In the genomic region with DNA sequence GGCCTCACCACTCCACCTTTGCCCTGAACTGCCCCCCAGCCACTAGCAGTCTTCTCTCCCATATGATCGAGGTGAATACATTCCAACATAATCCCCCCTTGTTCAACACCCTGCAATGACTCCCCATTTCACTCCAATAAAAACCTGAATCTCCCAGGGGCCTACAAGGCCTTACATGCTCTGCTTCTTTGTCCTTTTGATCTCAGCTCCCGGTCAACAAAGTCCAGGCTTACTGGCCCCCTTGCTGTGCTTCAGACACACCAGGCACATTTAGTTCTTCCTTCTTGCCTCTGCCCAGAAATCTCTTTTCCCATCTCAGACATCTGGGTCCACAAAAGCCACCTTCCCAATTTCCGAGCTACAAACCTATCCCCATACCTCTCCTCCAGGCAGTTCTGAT, we compare ENCODE assay signal across 17 cellular contexts. TPM values are rescaled to one million over a fixed set of nuclear protein-coding genes. Genes with fewer than 3 reads are reported as not detected.
"Had no signal": no experiment of that assay in that cellular context is flagged by ENCODE, and none has a peak within 500 bp of the region (broad histone marks: within the 10 kb centered on the region; RNA-seq: fewer than 3 reads in every experiment).

No MANE protein-coding gene starts in this region.

- H3K27ac ChIP-seq: left ventricle myocardium inferior, neutrophil, thoracic aorta, upper lobe of right lung, WERI-Rb-1 had no signal

- ATAC-seq: activated naive CD4-positive, alpha-beta T cell treated with anti-CD3 and anti-CD28 coated beads, Interleukin-2, amount 50 U/mL, for 72 hours; naive thymus-derived CD4-positive, alpha-beta T cell; stimulated activated naive B cell treated with anti-CD40 and anti-IgM and Interleukin-4, amounts not matched to agents 10 μg/mL and 1 μg/mL and 100 μg/mL, for 72 hours; upper lobe of right lung had no signal

- DNase-seq: activated CD4-positive, alpha-beta T cell treated with anti-CD3 and anti-CD28 coated beads for 1 hour; activated gamma-delta T cell treated with Interleukin-2 at 50 U/mL for 16 hours; amniotic stem cell; dermis blood vessel endothelial cell; effector memory CD4-positive, alpha-beta T cell; foreskin fibroblast; hypothalamus; left ventricle myocardium inferior; naive thymus-derived CD4-positive, alpha-beta T cell; stimulated activated naive B cell treated with anti-CD40 and anti-IgM and Interleukin-4, amounts not matched to agents 10 μg/mL and 1 μg/mL and 100 μg/mL, for 72 hours; SW 1271; T-helper 2 cell; upper lobe of right lung; WERI-Rb-1 had no signal

- H3K4me3 ChIP-seq: left ventricle myocardium inferior, thoracic aorta, upper lobe of right lung had no signal

- H3K4me1 ChIP-seq: left ventricle myocardium inferior, upper lobe of right lung had no signal

- H3K27me3 ChIP-seq: neutrophil, upper lobe of right lung had no signal

- H3K9me3 ChIP-seq: left ventricle myocardium inferior, neutrophil, thoracic aorta, upper lobe of right lung had no signal

- H3K36me3 ChIP-seq: left ventricle myocardium inferior, neutrophil, thoracic aorta, upper lobe of right lung, WERI-Rb-1 had no signal

RNA-seq across cellular contexts. Expression of a gene that starts 14.0 kb away (rescaled TPM):
- polyA plus RNA-seq: naive thymus-derived CD4-positive, alpha-beta T cell had no signal
